ENCODE assay signal across 1 cellular context in genomic region chr20:64056889-64057627, GRCh38.
TF ChIP-seq lines count a peak whose summit lies in the region.

No MANE protein-coding gene starts in this region.

TF ChIP-seq in HepG2, 621 proteins besides CTCF, POLR2A, EP300 and RAD21 (continued from another document and continues in another):
- TF ChIP-seq GPBP1L1 (CRISPR knock-in tag; IDR thresholded peaks at IDR 0.05) (no peak), ZNF124 (CRISPR knock-in tag; IDR thresholded peaks at IDR 0.05) (no peak), NFATC3 (CRISPR knock-in tag; IDR thresholded peaks at IDR 0.05) (peak; percentile 11), ZNF609 (CRISPR knock-in tag; IDR thresholded peaks at IDR 0.05; ENCODE audit: borderline replicate concordance) (peak; percentile 63), SOX6 (IDR thresholded peaks at IDR 0.05) (no peak), SOX6 (CRISPR knock-in tag; IDR thresholded peaks at IDR 0.05) (no peak), ZNF329 (CRISPR knock-in tag; IDR thresholded peaks at IDR 0.05; ENCODE audit: low read depth) (peak; percentile 84), GMEB1 (CRISPR knock-in tag; IDR thresholded peaks at IDR 0.05; ENCODE audit: borderline replicate concordance) (no peak; the same call in 1 of the 2 replicates), PAF1 (CRISPR knock-in tag; IDR thresholded peaks at IDR 0.05) (no peak), ATRX (CRISPR knock-in tag; IDR thresholded peaks at IDR 0.05; ENCODE audit: borderline replicate concordance) (no peak), CENPT (CRISPR knock-in tag; IDR thresholded peaks at IDR 0.05; ENCODE audit: low read depth) (no peak; the same call in 1 of the 2 replicates), TARDBP (CRISPR knock-in tag; IDR thresholded peaks at IDR 0.05) (peak; percentile 32; the same call in 1 of the 2 replicates), ZNF839 (CRISPR knock-in tag; IDR thresholded peaks at IDR 0.05; ENCODE audit: borderline replicate concordance) (no peak), KDM5A (IDR thresholded peaks at IDR 0.05; ENCODE audit: borderline replicate concordance, low read length) (0 out of 2 replicates have a peak, but pooled peaks have one; percentile 22), ZNF598 (CRISPR knock-in tag; IDR thresholded peaks at IDR 0.05; ENCODE audit: borderline replicate concordance) (peak; percentile 6; the same call in 1 of the 2 replicates), SP5 (CRISPR knock-in tag; IDR thresholded peaks at IDR 0.05; ENCODE audit: borderline replicate concordance, low read depth) (0 out of 2 replicates have a peak, but pooled peaks have one; percentile 29), GABPA (IDR thresholded peaks at IDR 0.05; ENCODE audit: low read depth, low read length) (no peak), GABPA (CRISPR knock-in tag; IDR thresholded peaks at IDR 0.05; ENCODE audit: low read depth) (no peak), FUBP1 (CRISPR knock-in tag; IDR thresholded peaks at IDR 0.05; ENCODE audit: borderline replicate concordance) (no peak), ATF2 (CRISPR knock-in tag; IDR thresholded peaks at IDR 0.05) (no peak), JARID2 (CRISPR knock-in tag; IDR thresholded peaks at IDR 0.05; ENCODE audit: insufficient replicate concordance) (no peak), PATZ1 (CRISPR knock-in tag; IDR thresholded peaks at IDR 0.05) (no peak), FLYWCH1 (CRISPR knock-in tag; IDR thresholded peaks at IDR 0.05) (peak; percentile 33; the same call in 1 of the 2 replicates), ZFP36L2 (CRISPR knock-in tag; IDR thresholded peaks at IDR 0.05) (no peak), JUN (CRISPR knock-in tag; IDR thresholded peaks at IDR 0.05) (0 out of 2 replicates have a peak, but pooled peaks have one; percentile 63), KLF11 (CRISPR knock-in tag; IDR thresholded peaks at IDR 0.05) (no peak; the same call in 1 of the 2 replicates), ZFP82 (CRISPR knock-in tag; IDR thresholded peaks at IDR 0.05; ENCODE audit: borderline replicate concordance) (no peak), ZFP36 (IDR thresholded peaks at IDR 0.05; ENCODE audit: borderline replicate concordance, low read depth, low read length, partially characterized antibody) (peak; percentile 27), ATF3 (CRISPR knock-in tag; IDR thresholded peaks at IDR 0.05) (0 out of 2 replicates have a peak, but pooled peaks have one; percentile 7), ZNF891 (CRISPR knock-in tag; IDR thresholded peaks at IDR 0.05) (peak; percentile 85), ZNF230 (CRISPR knock-in tag; IDR thresholded peaks at IDR 0.05) (peak; percentile 96; the same call in 1 of the 2 replicates), ZNF547 (CRISPR knock-in tag; IDR thresholded peaks at IDR 0.05) (peak; percentile 85), ZNF382 (CRISPR knock-in tag; IDR thresholded peaks at IDR 0.05; ENCODE audit: borderline replicate concordance) (no peak), ZNF580 (CRISPR knock-in tag; IDR thresholded peaks at IDR 0.05; ENCODE audit: borderline replicate concordance, low read depth) (peak; percentile 11; the same call in 1 of the 2 replicates), ATF5 (CRISPR knock-in tag; IDR thresholded peaks at IDR 0.05; ENCODE audit: low read depth) (no peak; the same call in 1 of the 2 replicates), NFE2L2 (IDR thresholded peaks at IDR 0.05; ENCODE audit: low read length) (no peak), ZBTB8A (CRISPR knock-in tag; IDR thresholded peaks at IDR 0.05; ENCODE audit: borderline replicate concordance, low read depth) (no peak), ZNF687 (CRISPR knock-in tag; IDR thresholded peaks at IDR 0.05) (peak; percentile 97), HINFP (CRISPR knock-in tag; IDR thresholded peaks at IDR 0.05; ENCODE audit: low read depth) (peak; percentile 80; the same call in 1 of the 2 replicates)
